1 cellular context compared by ENCODE assay signal in genomic region chr3:15347737-15348110, GRCh38.
TF ChIP-seq lines count a peak whose summit lies in the region.

No MANE protein-coding gene starts in this region.

TF ChIP-seq in SK-N-SH, 30 proteins besides CTCF, POLR2A, EP300 and RAD21 (continued from another document):
- TF ChIP-seq TEAD4 (IDR thresholded peaks at IDR 0.05; ENCODE audit: borderline replicate concordance, insufficient read depth) (no peak), YY1 (IDR thresholded peaks at IDR 0.05; ENCODE audit: low read depth) (no peak), MEF2A (IDR thresholded peaks at IDR 0.05; ENCODE audit: borderline replicate concordance, low read depth) (no peak), RXRA (IDR thresholded peaks at IDR 0.05; ENCODE audit: borderline replicate concordance, low read depth) (no peak), NRF1 (IDR thresholded peaks at IDR 0.05; ENCODE audit: low read depth, low read length) (no peak), RFX5 (IDR thresholded peaks at IDR 0.05; ENCODE audit: low read length) (no peak), SMC3 (IDR thresholded peaks at IDR 0.05; ENCODE audit: low read depth, low read length) (no peak), POLR2AphosphoS5 (IDR thresholded peaks at IDR 0.05; ENCODE audit: low read depth, low read length) (no peak), FOXJ3 (CRISPR knock-in tag; IDR thresholded peaks at IDR 0.05) (no peak), MAX (IDR thresholded peaks at IDR 0.05; ENCODE audit: low read depth) (no peak), EZH2phosphoT487 (IDR thresholded peaks at IDR 0.05; ENCODE audit: borderline replicate concordance, low read depth) (no peak), USF2 (IDR thresholded peaks at IDR 0.05; ENCODE audit: borderline replicate concordance, low read depth, low read length) (no peak), USF1 (IDR thresholded peaks at IDR 0.05; ENCODE audit: borderline replicate concordance, low read depth) (no peak), TCF12 (IDR thresholded peaks at IDR 0.05) (no peak), MXI1 (IDR thresholded peaks at IDR 0.05; ENCODE audit: low read depth, low read length) (no peak), NFIC (IDR thresholded peaks at IDR 0.05; ENCODE audit: borderline replicate concordance) (no peak)
TF ChIP-seq in SK-N-SH: peak in this region for 0.
